Comparison of ENCODE assay signal across 8 cellular contexts in the genomic region with DNA sequence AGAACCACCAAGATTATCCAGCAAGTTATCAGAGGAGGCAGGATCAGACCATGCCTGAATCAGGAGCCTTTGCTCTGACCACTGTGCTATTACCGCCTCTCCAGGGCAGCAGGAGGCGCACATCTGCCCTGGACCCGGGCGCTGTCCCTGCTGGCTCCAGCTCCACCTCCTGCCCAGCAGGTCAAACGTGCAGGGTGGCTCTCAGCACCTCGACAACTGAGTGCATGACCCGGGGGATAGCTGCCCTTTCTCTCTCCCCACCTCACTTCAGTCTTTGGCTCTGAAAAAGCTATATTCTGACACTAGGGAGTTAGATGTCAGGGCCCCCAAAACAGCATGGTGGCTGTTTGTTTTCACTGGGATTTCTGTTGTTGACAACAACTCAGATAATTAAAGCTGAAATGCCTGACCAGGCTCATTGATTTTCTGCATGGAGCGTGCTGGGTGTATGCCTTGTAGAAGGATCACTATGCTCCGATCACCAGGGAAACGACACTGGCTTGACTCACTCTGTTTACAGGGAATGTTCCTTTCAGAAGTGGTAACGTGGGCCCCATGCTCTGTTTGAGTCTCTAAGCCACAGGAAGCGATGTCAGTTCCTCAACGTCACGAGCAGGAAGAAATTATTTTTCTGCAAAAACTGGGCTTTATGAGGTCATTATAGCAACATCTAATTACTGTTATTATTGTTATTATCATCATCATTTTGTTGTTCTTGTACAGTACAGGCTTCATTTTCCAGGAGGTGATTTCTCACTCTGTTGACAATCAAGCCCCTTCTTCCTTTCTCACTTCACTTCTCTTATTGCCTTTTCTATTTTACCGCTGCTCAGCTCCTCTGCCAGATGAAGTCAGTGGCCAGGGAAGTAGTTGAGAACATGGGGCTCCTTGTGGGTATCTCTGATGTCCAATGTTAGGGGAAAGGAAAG.
DNase-seq lines count a peak whose midpoint lies in the region; ATAC-seq and TF ChIP-seq lines count a peak whose summit lies in the region.

No MANE protein-coding gene starts in this region.

- H3K9ac ChIP-seq in MM.1S (ENCODE audit: low read length) (peak overlapping the region; percentile 38; the same call in 1 of the 2 replicates), skeletal muscle satellite cell (ENCODE audit: low read depth, low read length) (peak overlapping the region; percentile 72)

- peak; percentile 83 for DNase-seq in COR-L47 (lab: John Stamatoyannopoulos, UW)
- DNase-seq in MM.1S = peak; percentile 21
- DNase-seq in T1000 (lab: John Stamatoyannopoulos, UW) = peak; percentile 43
- peak; percentile 76 to 95 (median 88) for DNase-seq in body of pancreas
- DNase-seq in iPS-NIHi7 (ENCODE audit: extremely low spot score) = peak; percentile 73

- H2AFZ ChIP-seq in MM.1S (ENCODE audit: low read length) = peak overlapping the region; percentile 34; the same call in 1 of the 2 replicates

- intact Hi-C loops in body of pancreas (cut with DNase I) = no loop called here

- H3K79me2 ChIP-seq in MM.1S (ENCODE audit: low read length) = no peaks in the 10 kb centered on the region

- no peaks in the 10 kb centered on the region for H3K36me3 ChIP-seq in MM.1S (replicated peaks; ENCODE audit: insufficient read depth, low read length)
- H3K36me3 ChIP-seq in body of pancreas (replicated peaks in 1 of 2; ENCODE audit: insufficient read depth in 1 of 2, low read depth in 2 of 2) = no peaks in the 10 kb centered on the region
- no peaks in the 10 kb centered on the region for H3K36me3 ChIP-seq in skeletal muscle satellite cell (ENCODE audit: insufficient read depth, low read length)

- H3K9me3 ChIP-seq in MM.1S (replicated peaks; ENCODE audit: insufficient read depth, low read length) = no peaks in the 10 kb centered on the region
- H3K9me3 ChIP-seq in body of pancreas = no peaks in the 10 kb centered on the region
- no peaks in the 10 kb centered on the region for H3K9me3 ChIP-seq in skeletal muscle satellite cell (replicated peaks; ENCODE audit: low read length)

- no peaks in the 10 kb centered on the region for H3K9me2 ChIP-seq in MM.1S (replicated peaks; ENCODE audit: insufficient read depth, low read length)

- TF ChIP-seq CTCF in MM.1S (IDR thresholded peaks at IDR 0.05; ENCODE audit: low read length) (peak; percentile 46), body of pancreas (IDR thresholded peaks at IDR 0.05) (peak; percentile 29 to 81 (median 66))

- peaks cover 21% of the 10 kb centered on the region for H3K4me1 ChIP-seq in MM.1S (ENCODE audit: low read length)
- peaks cover 46% of the 10 kb centered on the region for H3K4me1 ChIP-seq in body of pancreas
- H3K4me1 ChIP-seq in skeletal muscle satellite cell (ENCODE audit: control insufficient read depth, insufficient read depth, low read length) = peaks cover 39% of the 10 kb centered on the region

- H3K27ac ChIP-seq in MM.1S (ENCODE audit: low read length) (peak overlapping the region; percentile 38; the same call in 1 of the 2 replicates), body of pancreas (peak overlapping the region; percentile 77 to 94 (median 86))

- ATAC-seq in body of pancreas (peak; percentile 93), HG03457 (IDR thresholded peaks at IDR 0.05; ENCODE audit: unreplicated experiment) (no peak), HG03139 (IDR thresholded peaks at IDR 0.05; ENCODE audit: unreplicated experiment) (no peak)

- H4K20me1 ChIP-seq in MM.1S (ENCODE audit: insufficient read depth, low read length) = no peaks in the 10 kb centered on the region

- peak overlapping the region; percentile 28 for H3K4me2 ChIP-seq in MM.1S (ENCODE audit: low read depth, low read length)
- H3K4me2 ChIP-seq in skeletal muscle satellite cell (ENCODE audit: low read length) = peak overlapping the region; percentile 77

- 11 to 15% methylated on average over 11 to 15 of the region's 15 CpGs for WGBS in body of pancreas, 2 donors

- H3K4me3 ChIP-seq in MM.1S (ENCODE audit: low read length) = no peak overlapping the region
- no peak overlapping the region for H3K4me3 ChIP-seq in body of pancreas
- H3K4me3 ChIP-seq in skeletal muscle satellite cell (ENCODE audit: low read length) = peak overlapping the region; percentile 53

- H3K27me3 ChIP-seq in MM.1S (replicated peaks; ENCODE audit: insufficient read depth, low read length) = no peaks in the 10 kb centered on the region
- H3K27me3 ChIP-seq in body of pancreas = no peaks in the 10 kb centered on the region
- H3K27me3 ChIP-seq in skeletal muscle satellite cell (ENCODE audit: control insufficient read depth, insufficient read depth, low read length) = no peaks in the 10 kb centered on the region

- peak in 2 of 3 donors; percentile 35 for TF ChIP-seq POLR2A in body of pancreas (IDR thresholded peaks at IDR 0.05)

- no peaks in the 10 kb centered on the region for H3F3A ChIP-seq in MM.1S (ENCODE audit: insufficient read depth, low read length)

Comparison
In these comparisons a context has a peak if more than half of its experiments do, and no peak if none do; other contexts are left out.
1. DNase-seq: peak in every context shown above with its lines; median percentile 88 in body of pancreas; 83 in COR-L47; 73 in iPS-NIHi7; 43 in T1000; 21 in MM.1S.